19 cellular contexts compared by ENCODE assay signal in genomic region chr9:134863306-134863902, GRCh38. TPM values are rescaled to one million over a fixed set of nuclear protein-coding genes. Genes with fewer than 3 reads are reported as not detected.
"Had no signal": no experiment of that assay in that cellular context is flagged by ENCODE, and none has a peak within 500 bp of the region (broad histone marks: within the 10 kb centered on the region; RNA-seq: fewer than 3 reads in every experiment).

No MANE protein-coding gene starts in this region.

- H3K9me3 ChIP-seq: gastrocnemius medialis, thyroid gland had no signal

- DNase-seq: activated CD4-positive, alpha-beta T cell treated with anti-CD3 and anti-CD28 coated beads, Interleukin-2, amount 50 U/mL, for 48 hours; activated CD4-positive, CD25-positive, alpha-beta regulatory T cell treated with anti-CD3 and anti-CD28 coated beads, Interleukin-2, amount 50 U/mL, for 72 hours; activated CD8-positive, alpha-beta memory T cell treated with anti-CD3 and anti-CD28 coated beads, Interleukin-2, amount 10 ng/mL, durations not matched to agents 7 days and 5 days; activated gamma-delta T cell; activated T-cell treated with anti-CD3 and anti-CD28 coated beads, Interleukin-2, amount 50 U/mL, for 48 hours; gastrocnemius medialis; mesendoderm; nephron progenitor cell; stimulated activated CD4-positive, alpha-beta T cell treated with anti-CD3 and anti-CD28 coated beads, Interleukin-15, amount 100 ng/mL, for 24 hours; stimulated activated CD4-positive, alpha-beta T cell treated with anti-CD3 and anti-CD28 coated beads, Interleukin-4, amount 100 ng/mL, for 24 hours; stomach; T-helper 17 cell had no signal

- H3K4me3 ChIP-seq: gastrocnemius medialis, heart right ventricle, stomach, thyroid gland had no signal

- H3K27me3 ChIP-seq: heart right ventricle, thyroid gland had no signal

- H3K27ac ChIP-seq: gastrocnemius medialis, stomach, thyroid gland had no signal

- H3K36me3 ChIP-seq: gastrocnemius medialis, heart right ventricle, stomach, thyroid gland had no signal

- ATAC-seq: activated CD8-positive, alpha-beta memory T cell treated with anti-CD3 and anti-CD28 coated beads, Interleukin-2, amount 10 ng/mL, durations not matched to agents 7 days and 5 days; T-helper 17 cell had no signal

RNA-seq across cellular contexts. Expression of gene FCN2, which starts 17.2 kb away (rescaled TPM):
- total RNA-seq: activated CD8-positive, alpha-beta memory T cell treated with anti-CD3 and anti-CD28 coated beads, Interleukin-2, amount 10 ng/mL, durations not matched to agents 7 days and 5 days; bronchial epithelial cell; endothelial cell of umbilical vein; fibroblast of lung; gastrocnemius medialis; kidney epithelial cell; osteoblast; stomach; T-helper 17 cell had no signal
- polyA plus RNA-seq: endothelial cell of umbilical vein, fibroblast of lung had no signal

RNA-seq across cellular contexts. Expression of gene FCN1, which starts 54.3 kb away (rescaled TPM):
- total RNA-seq: activated CD8-positive, alpha-beta memory T cell treated with anti-CD3 and anti-CD28 coated beads, Interleukin-2, amount 10 ng/mL, durations not matched to agents 7 days and 5 days; bronchial epithelial cell; endothelial cell of umbilical vein; fibroblast of lung; kidney epithelial cell; osteoblast had no signal
- polyA plus RNA-seq: endothelial cell of umbilical vein, fibroblast of lung had no signal
